In the genomic region with DNA sequence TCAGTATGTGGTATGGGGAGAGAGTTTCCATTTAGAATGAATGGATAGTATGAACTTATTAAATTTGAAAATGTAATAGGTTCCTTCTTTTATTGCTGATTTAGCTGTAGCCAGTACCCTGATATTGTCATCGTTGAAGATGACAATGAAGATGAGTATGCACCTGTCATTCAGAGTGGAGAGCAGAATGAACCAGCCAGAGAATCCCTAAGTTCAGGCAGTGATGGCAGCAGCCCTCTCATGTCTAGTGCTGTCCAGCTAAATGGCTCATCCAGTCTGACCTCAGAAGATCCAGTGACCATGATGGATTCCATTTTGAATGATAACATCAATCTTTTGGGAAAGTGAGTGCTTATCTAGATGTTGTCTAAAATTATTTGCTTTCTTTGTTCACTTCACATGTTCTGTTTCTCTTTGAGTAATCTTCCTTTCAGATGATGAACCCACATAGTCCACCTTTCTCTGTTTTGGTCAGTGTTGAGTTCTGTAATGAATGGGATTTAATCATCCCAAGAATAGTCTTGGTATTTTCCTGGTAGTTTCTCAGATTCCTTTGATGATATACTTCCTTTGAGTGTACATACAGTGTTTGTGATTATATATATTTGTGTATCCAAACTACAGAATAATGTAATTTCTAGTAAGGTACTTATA, we compare ENCODE assay signal across 14 cellular contexts. TPM values are rescaled to one million over a fixed set of nuclear protein-coding genes. Genes with fewer than 3 reads are reported as not detected.
DNase-seq lines count a peak whose midpoint lies in the region; ATAC-seq lines count a peak whose summit lies in the region.
"Had no signal": no experiment of that assay in that cellular context is flagged by ENCODE, and none has a peak within 500 bp of the region (broad histone marks: within the 10 kb centered on the region; RNA-seq: fewer than 3 reads in every experiment).

No MANE protein-coding gene starts in this region.

- no peaks in the 10 kb centered on the region for H3K9me3 ChIP-seq in MG63
- H3K9me3 ChIP-seq: BLaER1, psoas muscle had no signal

- DNase-seq in MG63 (no peak), SW 1271 (lab: John Stamatoyannopoulos, UW) (no peak), NCI-H1417 treated with DMSO at 0.1 percent for 48 hours (lab: John Stamatoyannopoulos, UW) (no peak), NCI-H524 (lab: John Stamatoyannopoulos, UW) (no peak)
- DNase-seq: NCI-H345, psoas muscle, WERI-Rb-1 had no signal

- H3K36me3 ChIP-seq in MG63: peaks cover 26% of the 10 kb centered on the region

- no peaks in the 10 kb centered on the region for H3K27me3 ChIP-seq in MG63
- H3K27me3 ChIP-seq: BLaER1, cardiac muscle cell had no signal

- H3K4me3 ChIP-seq in MG63: no peak overlapping the region
- H3K4me3 ChIP-seq: BLaER1, cardiac muscle cell, psoas muscle had no signal

- ATAC-seq in GM18517 (IDR thresholded peaks at IDR 0.05; ENCODE audit: unreplicated experiment): peak; percentile 86
- ATAC-seq in GM21360 (IDR thresholded peaks at IDR 0.05; ENCODE audit: unreplicated experiment): peak; percentile 94
- ATAC-seq in HG02885 (IDR thresholded peaks at IDR 0.05; ENCODE audit: poor library complexity, unreplicated experiment): peak; percentile 93
- ATAC-seq in HG03571 (IDR thresholded peaks at IDR 0.05; ENCODE audit: unreplicated experiment): peak; percentile 72
- ATAC-seq: HCT116, psoas muscle had no signal

RNA-seq across cellular contexts. Expression of gene HSF2, which starts 23.3 kb away (rescaled TPM):
- total RNA-seq in MG63 (2014; rRNA removed; shearing (Covaris generic); ENCODE audit: low replicate concordance): 13.3 and 15.6 TPM in 2 replicates

RNA-seq across cellular contexts. Expression of gene SERINC1, which starts 48.9 kb away (rescaled TPM):
- total RNA-seq in MG63 (2014; rRNA removed; shearing (Covaris generic); ENCODE audit: low replicate concordance): 50.5 and 77.6 TPM in 2 replicates
